In the genomic region with DNA sequence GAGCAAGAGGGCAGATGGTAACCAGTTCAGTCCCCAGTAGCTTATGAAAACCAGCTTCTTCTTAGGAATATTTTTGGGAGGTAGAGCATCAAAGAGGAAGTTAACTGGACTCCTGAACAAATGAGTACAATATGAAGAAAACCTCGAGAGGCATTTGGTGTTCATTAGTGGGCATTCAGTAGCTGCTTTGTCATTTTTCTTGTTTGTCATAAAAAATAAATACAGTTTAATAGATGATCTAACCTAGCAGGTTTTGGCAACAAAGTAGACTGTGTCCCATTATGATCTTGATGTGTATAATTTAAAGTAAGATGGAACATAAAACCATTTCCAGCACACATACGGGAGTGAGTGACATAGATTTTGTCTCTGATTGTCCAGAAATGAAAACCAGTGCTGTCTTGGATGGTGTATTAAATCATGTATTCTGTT, we compare ENCODE assay signal across 17 cellular contexts.
A peak's percentile ranks its signal among the peaks of the same experiment; 100 is the strongest.
DNase-seq lines count a peak whose midpoint lies in the region; FAIRE-seq and TF ChIP-seq lines count a peak whose summit lies in the region.
"Had no signal": no experiment of that assay in that cellular context is flagged by ENCODE, and none has a peak within 500 bp of the region (broad histone marks: within the 10 kb centered on the region; RNA-seq: fewer than 3 reads in every experiment).

No MANE protein-coding gene starts in this region.

- no peak overlapping the region for H3K23ac ChIP-seq in neuronal stem cell (ENCODE audit: low read depth, low read length, poor library complexity)

- H2BK12ac ChIP-seq in neuronal stem cell (ENCODE audit: low read length) = no peak overlapping the region

- H4K8ac ChIP-seq in neuronal stem cell (ENCODE audit: low read depth, low read length) = no peak overlapping the region

- no peaks in the 10 kb centered on the region for H3K79me1 ChIP-seq in neuronal stem cell (ENCODE audit: low read depth, low read length)

- no peak overlapping the region for H4K91ac ChIP-seq in neuronal stem cell (ENCODE audit: low read depth, low read length, poor library complexity)

- no peak overlapping the region for H2BK15ac ChIP-seq in neuronal stem cell (ENCODE audit: low read length)

- whole genome bisulfite sequencing in GM23248 (ENCODE audit: low coverage in 1 of 2, low lambda C conversion rate in 2 of 2, missing lambda C conversion rate in 2 of 2), 2 experiments = 2 to 3% methylated on average over 2 of the region's 2 CpGs
- no CpG with 5 or more reads among the region's 2 CpGs for WGBS in mesodermal cell (ENCODE audit: insufficient coverage in 2 of 2), 2 experiments
- no CpG with 5 or more reads among the region's 2 CpGs for WGBS in neuronal stem cell (ENCODE audit: extremely low coverage in 2 of 2, insufficient read length in 2 of 2, insufficient replicate concordance in 1 of 2), 2 donors

- no peaks in the 10 kb centered on the region for H3K79me2 ChIP-seq in GM23248 (ENCODE audit: insufficient read depth)
- H3K79me2 ChIP-seq in astrocyte (ENCODE audit: insufficient read depth, low read length) = no peaks in the 10 kb centered on the region

- in situ Hi-C loops in GM23248 (cut with MboI) = no loop called here

- peaks cover 38% of the 10 kb centered on the region for H3F3A ChIP-seq in GM23248 (ENCODE audit: insufficient read depth)

- no peak overlapping the region for H3K14ac ChIP-seq in neuronal stem cell (ENCODE audit: low read length)

- peaks cover 1% of the 10 kb centered on the region for H3K9me3 Mint-ChIP-seq in astrocyte (ENCODE audit: unreplicated experiment)

- peak overlapping the region; percentile 68 for H3K4me2 ChIP-seq in GM23248 (ENCODE audit: unreplicated experiment)
- peak overlapping the region; percentile 47 for H3K4me2 ChIP-seq in astrocyte (ENCODE audit: low read length)
- H3K4me2 ChIP-seq in neuronal stem cell (ENCODE audit: insufficient read depth, low read length, poor library complexity, severe bottlenecking) = no peak overlapping the region
- H3K4me2 ChIP-seq: BLaER1 had no signal

- H2AFZ ChIP-seq in GM23248 (peak overlapping the region; percentile 7; the same call in 1 of the 2 replicates), astrocyte (ENCODE audit: low read depth, low read length) (no peak overlapping the region), neuronal stem cell (ENCODE audit: low read length) (no peak overlapping the region)

- DNase-seq in AG09309 (ENCODE audit: low read depth) = peak; percentile 24
- DNase-seq in GM23248 = peak; percentile 55
- DNase-seq in astrocyte (ENCODE audit: low read depth) = peak; percentile 40
- no peak for DNase-seq in neuronal stem cell (ENCODE audit: low spot score)
- DNase-seq in GM20000 (ENCODE audit: low spot score) = no peak
- DNase-seq in NCI-H2081 (lab: John Stamatoyannopoulos, UW) = no peak
- no peak for DNase-seq in DMS53 (lab: John Stamatoyannopoulos, UW)
- DNase-seq: CD8-positive, alpha-beta memory T cell; KBM-7; NCI-H1092; NCI-H187 treated with DMSO at 0.1 percent for 48 hours; NCI-H2171 treated with DMSO at 0.1 percent for 48 hours; Peyer's patch; SHP77 treated with DMSO at 0.1 percent for 48 hours had no signal

- H3K27me3 ChIP-seq in GM23248 (replicated peaks; ENCODE audit: insufficient read depth) (no peaks in the 10 kb centered on the region), astrocyte (ENCODE audit: insufficient read depth, low read length) (no peaks in the 10 kb centered on the region), neuronal stem cell (ENCODE audit: control insufficient read depth in 3 of 3, insufficient read depth in 3 of 3, low read depth in 1 of 3, low read length in 3 of 3) (no peaks in the 10 kb centered on the region)
- H3K27me3 ChIP-seq: BLaER1, Peyer's patch had no signal

- peak overlapping the region; percentile 57 for H3K9ac ChIP-seq in GM23248
- peak overlapping the region; percentile 6 for H3K9ac ChIP-seq in astrocyte (ENCODE audit: low read length)
- H3K9ac ChIP-seq in neuronal stem cell (ENCODE audit: low read depth, low read length, poor library complexity) = no peak overlapping the region
- H3K9ac ChIP-seq: BLaER1 had no signal

- H3K18ac ChIP-seq in neuronal stem cell (ENCODE audit: low read length) = no peak overlapping the region

- no peaks in the 10 kb centered on the region for H3K27me3 Mint-ChIP-seq in astrocyte (ENCODE audit: low read depth, unreplicated experiment)

- no peak overlapping the region for H3K4me3 ChIP-seq in AG09309 (ENCODE audit: control insufficient read depth, low read depth, low read length)
- H3K4me3 ChIP-seq in GM23248 = 0 out of 2 replicates have a peak overlapping the region, but pooled peaks have one; percentile 1
- no peak overlapping the region for H3K4me3 ChIP-seq in astrocyte (ENCODE audit: insufficient read depth, low read depth, low read length)
- H3K4me3 ChIP-seq in mesodermal cell (ENCODE audit: extremely low read depth, insufficient read depth, low read length, poor library complexity, severe bottlenecking) = no peak overlapping the region
- H3K4me3 ChIP-seq in neuronal stem cell (ENCODE audit: low read length in 2 of 2) = no peak overlapping the region
- H3K4me3 ChIP-seq: BLaER1, Peyer's patch had no signal

- H3K9me3 ChIP-seq in GM23248 (ENCODE audit: low read depth) (no peaks in the 10 kb centered on the region), astrocyte (ENCODE audit: insufficient read depth, low read depth, low read length) (no peaks in the 10 kb centered on the region), mesodermal cell (ENCODE audit: control insufficient read depth, low read length) (no peaks in the 10 kb centered on the region), neuronal stem cell (replicated peaks in 1 of 2; ENCODE audit: control insufficient read depth in 2 of 2, insufficient read depth in 1 of 2, low read depth in 1 of 2, low read length in 2 of 2) (no peaks in the 10 kb centered on the region)
- H3K9me3 ChIP-seq: BLaER1, Peyer's patch had no signal

- peaks cover 21% of the 10 kb centered on the region for H3K4me1 ChIP-seq in GM23248 (ENCODE audit: insufficient read depth)
- H3K4me1 ChIP-seq in astrocyte (ENCODE audit: insufficient read depth, low read length) = peaks cover 14% of the 10 kb centered on the region
- peaks cover 17% of the 10 kb centered on the region for H3K4me1 ChIP-seq in mesodermal cell (ENCODE audit: control insufficient read depth, insufficient read depth, low read length, poor library complexity, severe bottlenecking)
- no peaks in the 10 kb centered on the region for H3K4me1 ChIP-seq in neuronal stem cell (ENCODE audit: control insufficient read depth in 2 of 2, insufficient read depth in 1 of 2, low read depth in 1 of 2, low read length in 2 of 2)
- H3K4me1 ChIP-seq: BLaER1, Peyer's patch had no signal

- no peak overlapping the region for H3K4me3 Mint-ChIP-seq in astrocyte (ENCODE audit: unreplicated experiment)
- H3K4me3 Mint-ChIP-seq: CD8-positive, alpha-beta memory T cell had no signal

- peak overlapping the region; percentile 29 for H3K27ac Mint-ChIP-seq in astrocyte (ENCODE audit: unreplicated experiment)
- H3K27ac Mint-ChIP-seq: CD8-positive, alpha-beta memory T cell had no signal

- no peak for TF ChIP-seq CTCF in AG09309 (IDR thresholded peaks at IDR 0.05; ENCODE audit: control insufficient read depth, insufficient read depth, low read depth, low read length, missing control alignments)
- TF ChIP-seq CTCF in astrocyte (IDR thresholded peaks at IDR 0.05; ENCODE audit: insufficient read depth, low read depth, low read length) = no peak
- TF ChIP-seq CTCF in GM20000 (IDR thresholded peaks at IDR 0.05; ENCODE audit: extremely low read depth, missing control alignments) = no peak

- H2BK120ac ChIP-seq in neuronal stem cell (ENCODE audit: low read depth, low read length) = no peak overlapping the region

- H3K4me1 Mint-ChIP-seq in astrocyte (ENCODE audit: low read depth, unreplicated experiment) = peaks cover 15% of the 10 kb centered on the region
- H3K4me1 Mint-ChIP-seq: CD8-positive, alpha-beta memory T cell had no signal

- no peaks in the 10 kb centered on the region for H3K9me2 ChIP-seq in GM23248 (ENCODE audit: insufficient read depth)

- no peak overlapping the region for H2BK5ac ChIP-seq in neuronal stem cell (ENCODE audit: low read length)

- no peaks in the 10 kb centered on the region for H3K36me3 Mint-ChIP-seq in astrocyte (ENCODE audit: low read depth, unreplicated experiment)
- H3K36me3 Mint-ChIP-seq: CD8-positive, alpha-beta memory T cell had no signal

- no peak overlapping the region for H3K4ac ChIP-seq in neuronal stem cell (ENCODE audit: low read length)

- peak overlapping the region; percentile 79 for H3K27ac ChIP-seq in GM23248
- peak overlapping the region; percentile 46 for H3K27ac ChIP-seq in astrocyte (ENCODE audit: low read depth, low read length)
- peak overlapping the region; percentile 51 for H3K27ac ChIP-seq in mesodermal cell (ENCODE audit: low read depth, low read length, severe bottlenecking)
- no peak overlapping the region for H3K27ac ChIP-seq in neuronal stem cell (replicated peaks; ENCODE audit: low read length)
- H3K27ac ChIP-seq: BLaER1, Peyer's patch had no signal

- no peak for FAIRE-seq in astrocyte (lab: Jason Lieb, UNC)
- FAIRE-seq: GM18507 had no signal

- no peak overlapping the region for H2AK5ac ChIP-seq in neuronal stem cell (ENCODE audit: low read depth, low read length)

- H3K36me3 ChIP-seq in GM23248 (ENCODE audit: low read depth) (no peaks in the 10 kb centered on the region), astrocyte (ENCODE audit: insufficient read depth, low read length) (no peaks in the 10 kb centered on the region), mesodermal cell (ENCODE audit: control insufficient read depth, insufficient read depth, low read length) (no peaks in the 10 kb centered on the region), neuronal stem cell (replicated peaks in 1 of 2; ENCODE audit: control insufficient read depth in 2 of 2, insufficient read depth in 2 of 2, low read length in 2 of 2) (no peaks in the 10 kb centered on the region)
- H3K36me3 ChIP-seq: BLaER1, Peyer's patch had no signal

- H4K20me1 ChIP-seq in GM23248 (ENCODE audit: insufficient read depth) (no peaks in the 10 kb centered on the region), astrocyte (ENCODE audit: insufficient read depth, low read length) (no peaks in the 10 kb centered on the region)
- H4K20me1 ChIP-seq: BLaER1 had no signal

Comparison
In these comparisons a context has a peak if more than half of its experiments do, and no peak if none do; other contexts are left out.
1. DNase-seq: peak in AG09309 (single experiment), GM23248 (single experiment) and astrocyte (single experiment); none in neuronal stem cell (single experiment), GM20000 (single experiment), NCI-H2081 (0 of 2) and DMS53 (single experiment).